ENCODE assay signal across 8 cellular contexts in the genomic region with DNA sequence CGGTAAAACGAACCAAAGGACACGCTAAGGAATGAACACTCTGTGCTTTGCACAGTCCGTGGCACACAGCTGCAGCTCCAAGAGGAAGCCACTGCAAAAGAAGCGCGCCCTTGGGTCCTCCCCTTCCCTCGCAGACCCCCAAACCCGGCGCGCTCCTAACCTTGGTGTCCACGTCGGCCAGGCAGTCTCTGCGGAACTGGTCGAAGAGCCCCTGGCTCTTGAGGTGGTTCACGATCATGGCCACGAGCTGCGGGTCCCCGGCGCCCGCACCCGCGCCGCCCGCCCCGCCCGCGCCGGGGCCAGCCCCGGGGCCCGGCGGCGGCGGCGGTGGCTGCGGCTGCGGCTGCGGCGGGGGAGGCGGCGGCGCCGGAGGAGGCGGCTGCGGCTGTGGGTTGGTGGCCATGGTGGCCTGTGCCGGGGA. TPM values are rescaled to one million over a fixed set of nuclear protein-coding genes. Genes with fewer than 3 reads are reported as not detected.
A peak's percentile ranks its signal among the peaks of the same experiment; 100 is the strongest.
DNase-seq lines count a peak whose midpoint lies in the region; ATAC-seq and TF ChIP-seq lines count a peak whose summit lies in the region.

No MANE protein-coding gene starts in this region.

- no peak overlapping the region for H2BK5ac ChIP-seq in mesenchymal stem cell (ENCODE audit: low read depth, low read length, poor library complexity, severe bottlenecking)

- no peaks in the 10 kb centered on the region for H3K36me3 ChIP-seq in PC-9 (ENCODE audit: low read depth)
- peaks cover 0 to 3% of the 10 kb centered on the region in 2 experiments for H3K36me3 ChIP-seq in mesenchymal stem cell (ENCODE audit: control insufficient read depth in 1 of 2, insufficient read depth in 2 of 2, low read depth in 1 of 2, low read length in 2 of 2)
- no peaks in the 10 kb centered on the region for H3K36me3 ChIP-seq in thyroid gland

- H3K27me3 ChIP-seq in PC-9 (ENCODE audit: insufficient read depth, low read depth) (no peaks in the 10 kb centered on the region), mesenchymal stem cell (ENCODE audit: control insufficient read depth in 1 of 2, insufficient read depth in 1 of 2, low read length in 2 of 2) (no peaks in the 10 kb centered on the region), thyroid gland (no peaks in the 10 kb centered on the region)

- no peaks in the 10 kb centered on the region for H3K9me3 Mint-ChIP-seq in chondrocyte (ENCODE audit: low read depth)

- H3K79me2 ChIP-seq in PC-9 (ENCODE audit: low read depth) = peaks cover 48% of the 10 kb centered on the region

- peak overlapping the region; percentile 63 to 88 for H3K18ac ChIP-seq in mesenchymal stem cell (ENCODE audit: low read depth in 1 of 2, low read length in 2 of 2)

- CTCF ChIA-PET in PC-9 (lab: Charles Lee) = no interaction called here

- H3K23ac ChIP-seq in mesenchymal stem cell (ENCODE audit: low read length in 2 of 2) = peak overlapping the region in 1 of 2 experiments; percentile 6

- H3K4me2 ChIP-seq in PC-9 = peak overlapping the region; percentile 98
- peak overlapping the region; percentile 69 for H3K4me2 ChIP-seq in mesenchymal stem cell (ENCODE audit: low read length, poor library complexity, severe bottlenecking)

- H3K27ac Mint-ChIP-seq in chondrocyte (ENCODE audit: unreplicated experiment) = peak overlapping the region; percentile 97

- POLR2A ChIA-PET in PC-9 (lab: Charles Lee; ENCODE audit: unreplicated experiment) = no interaction called here

- H4K20me1 ChIP-seq in PC-9 (ENCODE audit: insufficient read depth) = peaks cover 9% of the 10 kb centered on the region; the same call in 1 of the 2 replicates

- ATAC-seq in HG02763 (IDR thresholded peaks at IDR 0.05; ENCODE audit: unreplicated experiment) = peak; percentile 26

- peak overlapping the region; percentile 86 for H2BK15ac ChIP-seq in mesenchymal stem cell (ENCODE audit: low read depth, poor library complexity, severe bottlenecking)

- no peak for TF ChIP-seq CTCF in PC-9 (conservative IDR thresholded peaks at IDR 0.05)
- no peak for TF ChIP-seq CTCF in chondrocyte (IDR thresholded peaks at IDR 0.05)
- no peak for TF ChIP-seq CTCF in thyroid gland (IDR thresholded peaks at IDR 0.05)

- H3K27ac ChIP-seq in PC-9 (peak overlapping the region; percentile 85), mesenchymal stem cell (ENCODE audit: low read length, poor library complexity, severe bottlenecking) (no peak overlapping the region), thyroid gland (peak overlapping the region in 1 of 3 donors; percentile 99)

- BruUV-seq in PC-9 (replicated peaks; lab: Mats Ljungman, UMichigan) = no TSS peak

- peaks cover 6% of the 10 kb centered on the region for H3K79me1 ChIP-seq in mesenchymal stem cell (replicated peaks; ENCODE audit: low read length, poor library complexity, severe bottlenecking)

- H3K4me3 Mint-ChIP-seq in chondrocyte (ENCODE audit: unreplicated experiment) = peak overlapping the region; percentile 87

- H3K9me3 ChIP-seq in PC-9 (ENCODE audit: insufficient read depth, low read depth) = no peaks in the 10 kb centered on the region
- H3K9me3 ChIP-seq in mesenchymal stem cell (ENCODE audit: control insufficient read depth, low read length) = no peaks in the 10 kb centered on the region
- H3K9me3 ChIP-seq in thyroid gland = no peaks in the 10 kb centered on the region

- peak overlapping the region in 1 of 2 experiments; percentile 73 for H3K4ac ChIP-seq in mesenchymal stem cell (ENCODE audit: low read depth in 1 of 2, low read length in 2 of 2)

- H3K36me3 Mint-ChIP-seq in chondrocyte (ENCODE audit: low read depth) = no peaks in the 10 kb centered on the region

- no peak overlapping the region for H2AK5ac ChIP-seq in mesenchymal stem cell (ENCODE audit: low read length, severe bottlenecking)

- H3K9me2 ChIP-seq in PC-9 (ENCODE audit: insufficient read depth) = no peaks in the 10 kb centered on the region

- H3K9ac ChIP-seq in mesenchymal stem cell (ENCODE audit: low read length) = peak overlapping the region; percentile 98

- intact Hi-C loops in PC-9 (cut with micrococcal nuclease; ENCODE audit: unreplicated experiment) = no loop called here
- intact Hi-C loops in thyroid gland (cut with DNase I) = no loop called here

- peaks cover 30% of the 10 kb centered on the region for H3K4me1 Mint-ChIP-seq in chondrocyte (ENCODE audit: low read depth)

- no peak for TF ChIP-seq POLR2A in thyroid gland (IDR thresholded peaks at IDR 0.05)

- peak overlapping the region; percentile 89 for H4K8ac ChIP-seq in mesenchymal stem cell (ENCODE audit: low read length)

- DNase-seq in NK-92 treated with Interleukin-12 subunit alpha and Interleukin-12 subunit beta, amount 100 ng/mL, for 24 hours (lab: John Stamatoyannopoulos, UW) = peak; percentile 8
- DNase-seq in NK-92 (lab: John Stamatoyannopoulos, UW; ENCODE audit: unreplicated experiment) (no peak), PC-9 (no peak), chondrocyte (ENCODE audit: low spot score) (no peak), mesenchymal stem cell (peak; percentile 42), thyroid gland (peak in 1 of 2 donors; percentile 19), NCI-H526 treated with DMSO at 0.1 percent for 48 hours (lab: John Stamatoyannopoulos, UW) (no peak)

- peak overlapping the region in 1 of 2 experiments; percentile 93 for H3K14ac ChIP-seq in mesenchymal stem cell (ENCODE audit: low read length in 2 of 2)

- H3K4me1 ChIP-seq in PC-9 (replicated peaks; ENCODE audit: insufficient read depth) (peaks cover 15% of the 10 kb centered on the region), mesenchymal stem cell (ENCODE audit: control insufficient read depth, insufficient read depth, low read depth, low read length) (peaks cover 3% of the 10 kb centered on the region), thyroid gland (peaks cover 21 to 22% of the 10 kb centered on the region in 2 donors)

- no peaks in the 10 kb centered on the region for H3F3A ChIP-seq in PC-9 (ENCODE audit: insufficient read depth, low read depth)

- H2BK120ac ChIP-seq in mesenchymal stem cell (ENCODE audit: low read depth, low read length) = peak overlapping the region; percentile 61

- H2AFZ ChIP-seq in PC-9 (peak overlapping the region; percentile 87), mesenchymal stem cell (ENCODE audit: low read depth, low read length) (peak overlapping the region; percentile 91)

- H3K4me3 ChIP-seq in PC-9 (peak overlapping the region; percentile 68), mesenchymal stem cell (ENCODE audit: insufficient read depth in 1 of 2, low read depth in 1 of 2, low read length in 2 of 2) (peak overlapping the region; percentile 80 to 97), thyroid gland (replicated peaks in 1 of 3) (peak overlapping the region; percentile 56 to 86 (median 72))

- under 1% methylated on average over 28 of the region's 45 CpGs for WGBS in mesenchymal stem cell
- WGBS in thyroid gland, 2 donors = 0 to 1% methylated on average over 13 to 21 of the region's 45 CpGs

- H2BK12ac ChIP-seq in mesenchymal stem cell (ENCODE audit: low read length in 2 of 2) = no peak overlapping the region

- H4K91ac ChIP-seq in mesenchymal stem cell (ENCODE audit: low read length) = peak overlapping the region; percentile 75

- H3K27me3 Mint-ChIP-seq in chondrocyte (ENCODE audit: low read depth) = no peaks in the 10 kb centered on the region

RNA-seq across cellular contexts. Expression of gene BOD1L1, which starts 0.3 kb away (rescaled TPM):
- total RNA-seq in PC-9 (2021) (33.6 and 40.4 TPM in 2 replicates), chondrocyte (31.7 to 35.8 TPM (median 35.0 TPM) in 3 replicates), thyroid gland (10 to 100 TPM; 36.9 to 74.1 (median 49.6) TPM)
- polyA plus RNA-seq in mesenchymal stem cell (2013, experiment 1 of 2) = 17.5 TPM
- 15.9 TPM for polyA plus RNA-seq in mesenchymal stem cell (2013, experiment 2 of 2)

Comparison
In these comparisons a context has a peak if more than half of its experiments do, and no peak if none do; other contexts are left out.
1. DNase-seq: peak in NK-92 treated with Interleukin-12 subunit alpha and Interleukin-12 subunit beta, amount 100 ng/mL, for 24 hours (single experiment) and mesenchymal stem cell (single experiment); none in NK-92 (single experiment), PC-9 (0 of 2), chondrocyte (single experiment) and NCI-H526 treated with DMSO at 0.1 percent for 48 hours (single experiment).
2. Peak in every context shown above with its lines, with median percentiles within 50 percentile points of each other: H3K4me3 ChIP-seq.